16 cellular contexts compared by ENCODE assay signal in the genomic region with DNA sequence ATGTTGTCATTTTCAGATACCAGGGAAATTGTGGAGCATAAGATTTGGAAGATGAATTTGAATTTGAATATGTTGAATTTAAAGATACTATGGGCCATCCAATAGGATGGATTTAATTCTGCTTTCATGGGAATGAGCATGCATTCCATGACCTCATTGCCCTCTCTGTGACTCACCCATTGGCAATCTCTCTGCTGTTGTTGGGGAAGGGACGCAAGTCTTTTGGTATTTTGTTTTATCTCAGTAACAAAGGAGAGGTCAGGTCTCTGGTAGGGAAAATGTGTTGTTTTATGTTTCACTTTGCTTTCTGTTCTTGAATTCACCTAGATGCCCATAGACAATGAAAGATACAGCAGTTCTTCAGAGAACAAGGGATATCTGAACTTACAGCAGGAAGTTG. TPM values are rescaled to one million over a fixed set of nuclear protein-coding genes. Genes with fewer than 3 reads are reported as not detected.
DNase-seq lines count a peak whose midpoint lies in the region; ATAC-seq and TF ChIP-seq lines count a peak whose summit lies in the region.
"Had no signal": no experiment of that assay in that cellular context is flagged by ENCODE, and none has a peak within 500 bp of the region (broad histone marks: within the 10 kb centered on the region; RNA-seq: fewer than 3 reads in every experiment).

No MANE protein-coding gene starts in this region.

- TF ChIP-seq CTCF in fibroblast of mammary gland (conservative IDR thresholded peaks at IDR 0.05; ENCODE audit: control insufficient read depth, insufficient read depth, low read depth, low read length), result no peak
- no peak for TF ChIP-seq CTCF in gastroesophageal sphincter (IDR thresholded peaks at IDR 0.05)

- H3K27ac ChIP-seq in GM23248 (peak overlapping the region; percentile 95), gastroesophageal sphincter (no peak overlapping the region)

- H3K4me1 ChIP-seq in GM23248 (ENCODE audit: insufficient read depth), result peaks cover 22% of the 10 kb centered on the region
- no peaks in the 10 kb centered on the region for H3K4me1 ChIP-seq in gastroesophageal sphincter

- peak overlapping the region; percentile 79 for H3K9ac ChIP-seq in GM23248

- no peaks in the 10 kb centered on the region for H3K9me2 ChIP-seq in GM23248 (ENCODE audit: insufficient read depth)

- H3K27me3 ChIP-seq in GM23248 (replicated peaks; ENCODE audit: insufficient read depth) (no peaks in the 10 kb centered on the region), H7 (ENCODE audit: control insufficient read depth, insufficient read depth, low read length) (no peaks in the 10 kb centered on the region), gastroesophageal sphincter (no peaks in the 10 kb centered on the region)

- TF ChIP-seq POLR2A in gastroesophageal sphincter (IDR thresholded peaks at IDR 0.05), result no peak

- no peaks in the 10 kb centered on the region for H4K20me1 ChIP-seq in GM23248 (ENCODE audit: insufficient read depth)

- WGBS in GM23248 (ENCODE audit: low coverage in 1 of 2, low lambda C conversion rate in 2 of 2, missing lambda C conversion rate in 2 of 2), 2 experiments, result 0% methylated on average over 1 of the region's 1 CpG
- WGBS in gastroesophageal sphincter (ENCODE audit: low coverage in 1 of 2), 2 donors, result 20% methylated on average over 1 of the region's 1 CpG; no CpG with 5 or more reads in 1 of the 2 donors

- peaks cover 12% of the 10 kb centered on the region for H3F3A ChIP-seq in GM23248 (ENCODE audit: insufficient read depth)

- peak; percentile 60 for DNase-seq in GM23248
- peak; percentile 87 for DNase-seq in fibroblast of mammary gland (ENCODE audit: low read depth)
- DNase-seq in skeletal muscle cell (ENCODE audit: low read depth), result peak; percentile 67
- no peak for DNase-seq in H7
- DNase-seq in iPS-NIHi11 (ENCODE audit: low spot score), result no peak
- DNase-seq: activated CD8-positive, alpha-beta memory T cell treated with anti-CD3 and anti-CD28 coated beads, Interleukin-2, amount 10 ng/mL, durations not matched to agents 7 days and 5 days; DMS79; erythroblast; left cardiac atrium; NCI-H1694 treated with DMSO at 0.1 percent for 48 hours; stimulated activated naive B cell treated with anti-CD40 and anti-IgM and Interleukin-4, amounts not matched to agents 10 μg/mL and 1 μg/mL and 100 μg/mL, for 72 hours had no signal

- H3K36me3 ChIP-seq in GM23248 (ENCODE audit: low read depth) (no peaks in the 10 kb centered on the region), H7 (replicated peaks; ENCODE audit: control insufficient read depth, insufficient read depth, low read length) (no peaks in the 10 kb centered on the region), gastroesophageal sphincter (no peaks in the 10 kb centered on the region)

- TF ChIP-seq EP300 in gastroesophageal sphincter (IDR thresholded peaks at IDR 0.05), result no peak

- no peaks in the 10 kb centered on the region for H3K79me2 ChIP-seq in GM23248 (ENCODE audit: insufficient read depth)

- peak overlapping the region; percentile 76 for H3K4me2 ChIP-seq in GM23248 (ENCODE audit: unreplicated experiment)

- in situ Hi-C loops in GM23248 (cut with MboI), result no loop called here

- H2AFZ ChIP-seq in GM23248, result no peak overlapping the region

- ATAC-seq in SK-N-SH treated with all-trans-retinoic acid at 6 μM for 48 hours (peak; percentile 82), GM19324 (IDR thresholded peaks at IDR 0.05; ENCODE audit: low FRiP score, unreplicated experiment) (no peak), gastroesophageal sphincter (no peak)
- ATAC-seq: activated CD8-positive, alpha-beta memory T cell treated with anti-CD3 and anti-CD28 coated beads, Interleukin-2, amount 10 ng/mL, durations not matched to agents 7 days and 5 days; stimulated activated naive B cell treated with anti-CD40 and anti-IgM and Interleukin-4, amounts not matched to agents 10 μg/mL and 1 μg/mL and 100 μg/mL, for 72 hours had no signal

- H3K9me3 ChIP-seq in GM23248 (ENCODE audit: low read depth), result no peaks in the 10 kb centered on the region
- no peaks in the 10 kb centered on the region for H3K9me3 ChIP-seq in gastroesophageal sphincter

- H3K4me3 ChIP-seq in GM23248, result peak overlapping the region; percentile 61
- H3K4me3 ChIP-seq in fibroblast of mammary gland (ENCODE audit: control insufficient read depth, low read depth, low read length), result no peak overlapping the region
- H3K4me3 ChIP-seq in skeletal muscle cell (ENCODE audit: low read depth, low read length), result no peak overlapping the region
- H3K4me3 ChIP-seq in H7 (ENCODE audit: insufficient read depth, low read depth, low read length), result no peak overlapping the region
- no peak overlapping the region for H3K4me3 ChIP-seq in gastroesophageal sphincter

TF ChIP-seq in SK-N-SH treated with all-trans-retinoic acid at 6 μM for 48 hours, 23 proteins besides CTCF, POLR2A, EP300 and RAD21:
- TF ChIP-seq ISL1 (CRISPR knock-in tag; IDR thresholded peaks at IDR 0.05), result no peak
- TF ChIP-seq OSR1 (CRISPR knock-in tag; IDR thresholded peaks at IDR 0.05), result no peak
- no peak for TF ChIP-seq ZNF8 (CRISPR knock-in tag; IDR thresholded peaks at IDR 0.05)
- TF ChIP-seq, protein P1, sequence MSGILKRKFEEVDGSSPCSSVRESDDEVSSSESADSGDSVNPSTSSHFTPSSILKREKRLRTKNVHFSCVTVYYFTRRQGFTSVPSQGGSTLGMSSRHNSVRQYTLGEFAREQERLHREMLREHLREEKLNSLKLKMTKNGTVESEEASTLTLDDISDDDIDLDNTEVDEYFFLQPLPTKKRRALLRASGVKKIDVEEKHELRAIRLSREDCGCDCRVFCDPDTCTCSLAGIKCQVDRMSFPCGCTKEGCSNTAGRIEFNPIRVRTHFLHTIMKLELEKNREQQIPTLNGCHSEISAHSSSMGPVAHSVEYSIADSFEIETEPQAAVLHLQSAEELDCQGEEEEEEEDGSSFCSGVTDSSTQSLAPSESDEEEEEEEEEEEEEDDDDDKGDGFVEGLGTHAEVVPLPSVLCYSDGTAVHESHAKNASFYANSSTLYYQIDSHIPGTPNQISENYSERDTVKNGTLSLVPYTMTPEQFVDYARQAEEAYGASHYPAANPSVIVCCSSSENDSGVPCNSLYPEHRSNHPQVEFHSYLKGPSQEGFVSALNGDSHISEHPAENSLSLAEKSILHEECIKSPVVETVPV (CRISPR knock-in tag; IDR thresholded peaks at IDR 0.05), result no peak
- TF ChIP-seq, protein P2, sequence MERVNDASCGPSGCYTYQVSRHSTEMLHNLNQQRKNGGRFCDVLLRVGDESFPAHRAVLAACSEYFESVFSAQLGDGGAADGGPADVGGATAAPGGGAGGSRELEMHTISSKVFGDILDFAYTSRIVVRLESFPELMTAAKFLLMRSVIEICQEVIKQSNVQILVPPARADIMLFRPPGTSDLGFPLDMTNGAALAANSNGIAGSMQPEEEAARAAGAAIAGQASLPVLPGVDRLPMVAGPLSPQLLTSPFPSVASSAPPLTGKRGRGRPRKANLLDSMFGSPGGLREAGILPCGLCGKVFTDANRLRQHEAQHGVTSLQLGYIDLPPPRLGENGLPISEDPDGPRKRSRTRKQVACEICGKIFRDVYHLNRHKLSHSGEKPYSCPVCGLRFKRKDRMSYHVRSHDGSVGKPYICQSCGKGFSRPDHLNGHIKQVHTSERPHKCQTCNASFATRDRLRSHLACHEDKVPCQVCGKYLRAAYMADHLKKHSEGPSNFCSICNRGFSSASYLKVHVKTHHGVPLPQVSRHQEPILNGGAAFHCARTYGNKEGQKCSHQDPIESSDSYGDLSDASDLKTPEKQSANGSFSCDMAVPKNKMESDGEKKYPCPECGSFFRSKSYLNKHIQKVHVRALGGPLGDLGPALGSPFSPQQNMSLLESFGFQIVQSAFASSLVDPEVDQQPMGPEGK (CRISPR knock-in tag; IDR thresholded peaks at IDR 0.05; ENCODE audit: borderline replicate concordance), result no peak
- no peak for TF ChIP-seq CSDC2 (CRISPR knock-in tag; IDR thresholded peaks at IDR 0.05)
TF ChIP-seq in SK-N-SH treated with all-trans-retinoic acid at 6 μM for 48 hours: peak in this region for 0.

RNA-seq across cellular contexts. Expression of a gene that starts 42.1 kb away (rescaled TPM):
- not detected in 2 replicates for total RNA-seq in GM23248 (2014; rRNA removed; shearing (Covaris generic))
- not detected in 2 replicates for polyA plus RNA-seq in GM23248 (2016; fragmentation: Nextera tagmentation; extraction: Ambion mirVana)
- 94.1 and 138 TPM in 2 replicates for total RNA-seq in H7 (2014; rRNA removed; shearing (Covaris generic))
- not detected for total RNA-seq in gastroesophageal sphincter
- total RNA-seq: activated CD8-positive, alpha-beta memory T cell treated with anti-CD3 and anti-CD28 coated beads, Interleukin-2, amount 10 ng/mL, durations not matched to agents 7 days and 5 days; left cardiac atrium; T-helper 2 cell treated with Interferon-gamma antibody and Interleukin-4, amounts not matched to agents 100 ng/mL and 5 ng/mL, for 36 hours had no signal
- polyA plus RNA-seq: adipose tissue had no signal

Comparison
In these comparisons a context has a peak if more than half of its experiments do, and no peak if none do; other contexts are left out.
1. DNase-seq: peak in GM23248 (single experiment), fibroblast of mammary gland (single experiment) and skeletal muscle cell (single experiment); none in H7 (single experiment) and iPS-NIHi11 (single experiment).
2. RNA of a gene that starts 42.1 kb away (total RNA-seq): 94.1 to 138 TPM in H7; not detected in GM23248 and not detected in gastroesophageal sphincter; every median in the first group is over 10 times any median in the second.